Comparison of ENCODE assay signal across 21 cellular contexts in genomic region chr21:15895142-15896106, GRCh38.
A peak's percentile ranks its signal among the peaks of the same experiment; 100 is the strongest.
DNase-seq lines count a peak whose midpoint lies in the region; ATAC-seq and TF ChIP-seq lines count a peak whose summit lies in the region.
"Had no signal": no experiment of that assay in that cellular context is flagged by ENCODE, and none has a peak within 500 bp of the region (broad histone marks: within the 10 kb centered on the region; RNA-seq: fewer than 3 reads in every experiment).

No MANE protein-coding gene starts in this region.

- H3K27me3 ChIP-seq in thoracic aorta (replicated peaks; ENCODE audit: insufficient read depth) = no peaks in the 10 kb centered on the region
- H3K27me3 ChIP-seq: ascending aorta, upper lobe of left lung had no signal

- POLR2A ChIA-PET in activated CD4-positive, alpha-beta memory T cell treated with anti-CD3 and anti-CD28 coated beads for 36 hours (lab: Charles Lee) = no interaction called here

- H3K4me1 ChIP-seq in thoracic aorta (ENCODE audit: control insufficient read depth in 1 of 2, low read depth in 2 of 2) = peaks cover 2 to 12% of the 10 kb centered on the region in 2 donors

- peaks cover 15% of the 10 kb centered on the region for H3K9me3 Mint-ChIP-seq in activated CD4-positive, alpha-beta memory T cell treated with anti-CD3 and anti-CD28 coated beads for 36 hours
- H3K9me3 Mint-ChIP-seq: activated naive CD4-positive, alpha-beta T cell treated with anti-CD3 and anti-CD28 coated beads, Interleukin-2, amount 10 ng/mL, durations not matched to agents 7 days and 5 days had no signal

- no peak overlapping the region for H3K27ac ChIP-seq in thoracic aorta
- H3K27ac ChIP-seq: ascending aorta, upper lobe of left lung had no signal

- peaks cover 2% of the 10 kb centered on the region for H3K36me3 Mint-ChIP-seq in activated CD4-positive, alpha-beta memory T cell treated with anti-CD3 and anti-CD28 coated beads for 36 hours
- H3K36me3 Mint-ChIP-seq: activated naive CD4-positive, alpha-beta T cell treated with anti-CD3 and anti-CD28 coated beads, Interleukin-2, amount 10 ng/mL, durations not matched to agents 7 days and 5 days had no signal

- TF ChIP-seq CTCF in choroid plexus epithelial cell (conservative IDR thresholded peaks at IDR 0.05; ENCODE audit: low read depth, low read length) = no peak
- TF ChIP-seq CTCF in thoracic aorta (IDR thresholded peaks at IDR 0.05) = no peak

- H3K4me1 Mint-ChIP-seq in activated CD4-positive, alpha-beta memory T cell treated with anti-CD3 and anti-CD28 coated beads for 36 hours (ENCODE audit: low read depth) = no peaks in the 10 kb centered on the region
- H3K4me1 Mint-ChIP-seq: activated naive CD4-positive, alpha-beta T cell treated with anti-CD3 and anti-CD28 coated beads, Interleukin-2, amount 10 ng/mL, durations not matched to agents 7 days and 5 days had no signal

- DNase-seq in LHCN-M2 (ENCODE audit: low read depth) (peak; percentile 14), choroid plexus epithelial cell (ENCODE audit: low read depth) (peak; percentile 44), kidney tubule cell (ENCODE audit: low spot score) (peak; percentile 79), thoracic aorta (ENCODE audit: low spot score) (no peak), cortex of kidney (lab: John Stamatoyannopoulos, UW) (no peak)
- DNase-seq in stimulated activated CD8-positive, alpha-beta memory T cell treated with anti-CD3 and anti-CD28 coated beads, Interleukin-4, amount 100 ng/mL, for 48 hours = no peak
- DNase-seq in activated CD4-positive, alpha-beta memory T cell treated with anti-CD3 and anti-CD28 coated beads for 36 hours = no peak
- no peak for DNase-seq in stimulated activated CD4-positive, alpha-beta T cell treated with anti-CD3 and anti-CD28 coated beads, Interleukin-2, amount 100 ng/mL, for 24 hours
- DNase-seq: activated naive CD4-positive, alpha-beta T cell treated with anti-CD3 and anti-CD28 coated beads, Interleukin-2, amount 10 ng/mL, durations not matched to agents 7 days and 5 days; activated T-cell treated with anti-CD3 and anti-CD28 coated beads, Interleukin-2, amount 50 U/mL, for 48 hours; H9; KG1; kidney; mesendoderm; stimulated activated CD4-positive, alpha-beta T cell treated with anti-CD3 and anti-CD28 coated beads, Interleukin-1b, Interleukin-23, amount 100 ng/mL, for 48 hours; upper lobe of left lung had no signal

- H3K4me3 Mint-ChIP-seq in activated CD4-positive, alpha-beta memory T cell treated with anti-CD3 and anti-CD28 coated beads for 36 hours = no peak overlapping the region
- H3K4me3 Mint-ChIP-seq: activated naive CD4-positive, alpha-beta T cell treated with anti-CD3 and anti-CD28 coated beads, Interleukin-2, amount 10 ng/mL, durations not matched to agents 7 days and 5 days; H9; natural killer cell treated with Interleukin-12 subunit alpha and Interleukin-12 subunit beta and Interleukin-15 and Interleukin-18, amount 100 ng/mL, for 72 hours; stimulated activated naive CD8-positive, alpha-beta T cell treated with anti-CD3 and anti-CD28 coated beads, Interleukin-15, Interleukin-2, amounts not matched to agents 100 ng/mL and 50 ng/mL, for 24 hours had no signal

- H3K4me3 ChIP-seq in choroid plexus epithelial cell (ENCODE audit: low read depth, low read length) (no peak overlapping the region), thoracic aorta (peak overlapping the region; percentile 26)
- H3K4me3 ChIP-seq: ascending aorta, upper lobe of left lung had no signal

- no peak for ATAC-seq in thoracic aorta (ENCODE audit: insufficient number of reproducible peaks, low FRiP score, low read depth)
- ATAC-seq: activated CD4-positive, CD25-positive, alpha-beta regulatory T cell treated with anti-CD3 and anti-CD28 coated beads, Interleukin-2, amount 50 U/mL, for 24 hours; natural killer cell treated with Interleukin-12 subunit alpha and Interleukin-12 subunit beta and Interleukin-15 and Interleukin-18, amount 100 ng/mL, for 72 hours had no signal

- CTCF ChIA-PET in activated CD4-positive, alpha-beta memory T cell treated with anti-CD3 and anti-CD28 coated beads for 36 hours (lab: Charles Lee) = interaction anchor here (0.7 kb wide), 1 partner anchor 13 kb away, joined by 3 read pairs; no protein-coding TSS in a partner anchor

- intact Hi-C loops in activated CD4-positive, alpha-beta memory T cell treated with anti-CD3 and anti-CD28 coated beads for 36 hours (cut with micrococcal nuclease) = no loop called here

- peaks cover 2% of the 10 kb centered on the region for H3K9me3 ChIP-seq in thoracic aorta
- H3K9me3 ChIP-seq: SK-N-SH, upper lobe of left lung had no signal

- no peaks in the 10 kb centered on the region for H3K36me3 ChIP-seq in thoracic aorta
- H3K36me3 ChIP-seq: ascending aorta, upper lobe of left lung had no signal

- no peak overlapping the region for H3K27ac Mint-ChIP-seq in activated CD4-positive, alpha-beta memory T cell treated with anti-CD3 and anti-CD28 coated beads for 36 hours
- H3K27ac Mint-ChIP-seq: activated naive CD4-positive, alpha-beta T cell treated with anti-CD3 and anti-CD28 coated beads, Interleukin-2, amount 10 ng/mL, durations not matched to agents 7 days and 5 days; H9; natural killer cell treated with Interleukin-12 subunit alpha and Interleukin-12 subunit beta and Interleukin-15 and Interleukin-18, amount 100 ng/mL, for 72 hours; stimulated activated naive CD8-positive, alpha-beta T cell treated with anti-CD3 and anti-CD28 coated beads, Interleukin-15, Interleukin-2, amounts not matched to agents 100 ng/mL and 50 ng/mL, for 24 hours had no signal

- no peaks in the 10 kb centered on the region for H3K27me3 Mint-ChIP-seq in activated CD4-positive, alpha-beta memory T cell treated with anti-CD3 and anti-CD28 coated beads for 36 hours

Comparison
In these comparisons a context has a peak if more than half of its experiments do, and no peak if none do; other contexts are left out.
1. DNase-seq: peak in LHCN-M2 (single experiment), choroid plexus epithelial cell (single experiment) and kidney tubule cell (single experiment); none in thoracic aorta (single experiment), stimulated activated CD8-positive, alpha-beta memory T cell treated with anti-CD3 and anti-CD28 coated beads, Interleukin-4, amount 100 ng/mL, for 48 hours (single experiment), activated CD4-positive, alpha-beta memory T cell treated with anti-CD3 and anti-CD28 coated beads for 36 hours (single experiment), stimulated activated CD4-positive, alpha-beta T cell treated with anti-CD3 and anti-CD28 coated beads, Interleukin-2, amount 100 ng/mL, for 24 hours (0 of 2) and cortex of kidney (single experiment).